In the genomic region with DNA sequence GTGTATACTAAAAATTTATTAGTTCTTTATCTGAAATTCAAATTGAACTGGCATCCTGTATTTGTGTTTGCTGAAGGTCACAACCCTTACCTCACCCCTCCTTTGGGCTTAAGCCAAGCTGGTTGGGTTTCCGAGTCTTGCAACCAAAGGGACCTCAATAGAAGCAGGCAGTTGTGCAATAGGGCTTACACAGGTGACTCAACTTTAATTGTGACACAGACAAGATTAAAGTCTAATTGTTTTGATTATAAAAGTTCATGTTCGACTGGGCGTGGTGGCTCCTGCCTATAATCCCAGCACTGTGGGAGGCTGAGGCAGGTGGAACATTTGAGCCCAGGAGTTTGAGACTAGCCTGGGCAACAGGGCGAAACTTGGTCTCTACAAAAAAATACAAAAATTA, we compare ENCODE assay signal across 1 cellular context.
TF ChIP-seq lines count a peak whose summit lies in the region.

No MANE protein-coding gene starts in this region.

TF ChIP-seq in HepG2, 621 proteins besides CTCF, POLR2A, EP300 and RAD21 (continued from another document and continues in another):
- TF ChIP-seq, protein P1, sequence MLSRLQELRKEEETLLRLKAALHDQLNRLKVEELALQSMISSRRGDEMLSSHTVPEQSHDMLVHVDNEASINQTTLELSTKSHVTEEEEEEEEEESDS (CRISPR knock-in tag; IDR thresholded peaks at IDR 0.05; ENCODE audit: borderline replicate concordance): no peak
- TF ChIP-seq XBP1 (CRISPR knock-in tag; IDR thresholded peaks at IDR 0.05) (no peak), ATRX (CRISPR knock-in tag; IDR thresholded peaks at IDR 0.05; ENCODE audit: borderline replicate concordance) (no peak), ZNF441 (CRISPR knock-in tag; IDR thresholded peaks at IDR 0.05; ENCODE audit: borderline replicate concordance) (no peak), HMG20A (CRISPR knock-in tag; IDR thresholded peaks at IDR 0.05; ENCODE audit: borderline replicate concordance) (peak; percentile 33; the same call in 1 of the 2 replicates), ZSCAN22 (CRISPR knock-in tag; IDR thresholded peaks at IDR 0.05) (no peak), NR2F6 (IDR thresholded peaks at IDR 0.05) (peak; percentile 64), NR2F6 (CRISPR knock-in tag; IDR thresholded peaks at IDR 0.05) (peak; percentile 47; the same call in 1 of the 2 replicates), GATA4 (IDR thresholded peaks at IDR 0.05; ENCODE audit: borderline replicate concordance, low read depth) (no peak), FOXA3 (CRISPR knock-in tag; IDR thresholded peaks at IDR 0.05) (peak; percentile 28; the same call in 1 of the 2 replicates), HMG20B (CRISPR knock-in tag; conservative IDR thresholded peaks at IDR 0.05) (no peak), ZMYM4 (CRISPR knock-in tag; IDR thresholded peaks at IDR 0.05) (0 out of 2 replicates have a peak, but pooled peaks have one; percentile 19), TRIM24 (CRISPR knock-in tag; IDR thresholded peaks at IDR 0.05) (no peak), ZBTB1 (CRISPR knock-in tag; IDR thresholded peaks at IDR 0.05; ENCODE audit: borderline replicate concordance) (no peak), SOX5 (CRISPR knock-in tag; IDR thresholded peaks at IDR 0.05; ENCODE audit: borderline replicate concordance) (peak; percentile 29; the same call in 1 of the 2 replicates), CEBPG (CRISPR knock-in tag; IDR thresholded peaks at IDR 0.05) (peak; percentile 86), FOXP1 (IDR thresholded peaks at IDR 0.05) (no peak), FOXP1 (CRISPR knock-in tag; IDR thresholded peaks at IDR 0.05) (0 out of 2 replicates have a peak, but pooled peaks have one; percentile 38), TCF7 (IDR thresholded peaks at IDR 0.05; ENCODE audit: low read depth) (0 out of 2 replicates have a peak, but pooled peaks have one; percentile 13), NR2F1 (CRISPR knock-in tag; IDR thresholded peaks at IDR 0.05) (peak; percentile 24 to 67; a peak in 1 of 4 replicates), SOX13 (IDR thresholded peaks at IDR 0.05) (no peak), SOX13 (CRISPR knock-in tag; conservative IDR thresholded peaks at IDR 0.05 in 1 of 2, IDR thresholded peaks at IDR 0.05 in 1 of 2) (peak in 1 of 2 experiments; percentile 42; a peak in 1 of 4 replicates), GABPA (IDR thresholded peaks at IDR 0.05; ENCODE audit: low read depth, low read length) (no peak), GABPA (CRISPR knock-in tag; IDR thresholded peaks at IDR 0.05; ENCODE audit: low read depth) (no peak), ZNF235 (CRISPR knock-in tag; IDR thresholded peaks at IDR 0.05; ENCODE audit: borderline replicate concordance) (no peak), FOSL2 (CRISPR knock-in tag; IDR thresholded peaks at IDR 0.05) (peak; percentile 92)
- TF ChIP-seq, protein P2, sequence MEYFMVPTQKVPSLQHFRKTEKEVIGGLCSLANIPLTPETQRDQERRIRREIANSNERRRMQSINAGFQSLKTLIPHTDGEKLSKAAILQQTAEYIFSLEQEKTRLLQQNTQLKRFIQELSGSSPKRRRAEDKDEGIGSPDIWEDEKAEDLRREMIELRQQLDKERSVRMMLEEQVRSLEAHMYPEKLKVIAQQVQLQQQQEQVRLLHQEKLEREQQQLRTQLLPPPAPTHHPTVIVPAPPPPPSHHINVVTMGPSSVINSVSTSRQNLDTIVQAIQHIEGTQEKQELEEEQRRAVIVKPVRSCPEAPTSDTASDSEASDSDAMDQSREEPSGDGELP (IDR thresholded peaks at IDR 0.05; ENCODE audit: borderline replicate concordance, low read depth): peak; percentile 18; the same call in 1 of the 2 replicates
- TF ChIP-seq, protein P3, sequence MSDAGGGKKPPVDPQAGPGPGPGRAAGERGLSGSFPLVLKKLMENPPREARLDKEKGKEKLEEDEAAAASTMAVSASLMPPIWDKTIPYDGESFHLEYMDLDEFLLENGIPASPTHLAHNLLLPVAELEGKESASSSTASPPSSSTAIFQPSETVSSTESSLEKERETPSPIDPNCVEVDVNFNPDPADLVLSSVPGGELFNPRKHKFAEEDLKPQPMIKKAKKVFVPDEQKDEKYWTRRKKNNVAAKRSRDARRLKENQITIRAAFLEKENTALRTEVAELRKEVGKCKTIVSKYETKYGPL (CRISPR knock-in tag; IDR thresholded peaks at IDR 0.05): 0 out of 2 replicates have a peak, but pooled peaks have one; percentile 34
- TF ChIP-seq, protein P4, sequence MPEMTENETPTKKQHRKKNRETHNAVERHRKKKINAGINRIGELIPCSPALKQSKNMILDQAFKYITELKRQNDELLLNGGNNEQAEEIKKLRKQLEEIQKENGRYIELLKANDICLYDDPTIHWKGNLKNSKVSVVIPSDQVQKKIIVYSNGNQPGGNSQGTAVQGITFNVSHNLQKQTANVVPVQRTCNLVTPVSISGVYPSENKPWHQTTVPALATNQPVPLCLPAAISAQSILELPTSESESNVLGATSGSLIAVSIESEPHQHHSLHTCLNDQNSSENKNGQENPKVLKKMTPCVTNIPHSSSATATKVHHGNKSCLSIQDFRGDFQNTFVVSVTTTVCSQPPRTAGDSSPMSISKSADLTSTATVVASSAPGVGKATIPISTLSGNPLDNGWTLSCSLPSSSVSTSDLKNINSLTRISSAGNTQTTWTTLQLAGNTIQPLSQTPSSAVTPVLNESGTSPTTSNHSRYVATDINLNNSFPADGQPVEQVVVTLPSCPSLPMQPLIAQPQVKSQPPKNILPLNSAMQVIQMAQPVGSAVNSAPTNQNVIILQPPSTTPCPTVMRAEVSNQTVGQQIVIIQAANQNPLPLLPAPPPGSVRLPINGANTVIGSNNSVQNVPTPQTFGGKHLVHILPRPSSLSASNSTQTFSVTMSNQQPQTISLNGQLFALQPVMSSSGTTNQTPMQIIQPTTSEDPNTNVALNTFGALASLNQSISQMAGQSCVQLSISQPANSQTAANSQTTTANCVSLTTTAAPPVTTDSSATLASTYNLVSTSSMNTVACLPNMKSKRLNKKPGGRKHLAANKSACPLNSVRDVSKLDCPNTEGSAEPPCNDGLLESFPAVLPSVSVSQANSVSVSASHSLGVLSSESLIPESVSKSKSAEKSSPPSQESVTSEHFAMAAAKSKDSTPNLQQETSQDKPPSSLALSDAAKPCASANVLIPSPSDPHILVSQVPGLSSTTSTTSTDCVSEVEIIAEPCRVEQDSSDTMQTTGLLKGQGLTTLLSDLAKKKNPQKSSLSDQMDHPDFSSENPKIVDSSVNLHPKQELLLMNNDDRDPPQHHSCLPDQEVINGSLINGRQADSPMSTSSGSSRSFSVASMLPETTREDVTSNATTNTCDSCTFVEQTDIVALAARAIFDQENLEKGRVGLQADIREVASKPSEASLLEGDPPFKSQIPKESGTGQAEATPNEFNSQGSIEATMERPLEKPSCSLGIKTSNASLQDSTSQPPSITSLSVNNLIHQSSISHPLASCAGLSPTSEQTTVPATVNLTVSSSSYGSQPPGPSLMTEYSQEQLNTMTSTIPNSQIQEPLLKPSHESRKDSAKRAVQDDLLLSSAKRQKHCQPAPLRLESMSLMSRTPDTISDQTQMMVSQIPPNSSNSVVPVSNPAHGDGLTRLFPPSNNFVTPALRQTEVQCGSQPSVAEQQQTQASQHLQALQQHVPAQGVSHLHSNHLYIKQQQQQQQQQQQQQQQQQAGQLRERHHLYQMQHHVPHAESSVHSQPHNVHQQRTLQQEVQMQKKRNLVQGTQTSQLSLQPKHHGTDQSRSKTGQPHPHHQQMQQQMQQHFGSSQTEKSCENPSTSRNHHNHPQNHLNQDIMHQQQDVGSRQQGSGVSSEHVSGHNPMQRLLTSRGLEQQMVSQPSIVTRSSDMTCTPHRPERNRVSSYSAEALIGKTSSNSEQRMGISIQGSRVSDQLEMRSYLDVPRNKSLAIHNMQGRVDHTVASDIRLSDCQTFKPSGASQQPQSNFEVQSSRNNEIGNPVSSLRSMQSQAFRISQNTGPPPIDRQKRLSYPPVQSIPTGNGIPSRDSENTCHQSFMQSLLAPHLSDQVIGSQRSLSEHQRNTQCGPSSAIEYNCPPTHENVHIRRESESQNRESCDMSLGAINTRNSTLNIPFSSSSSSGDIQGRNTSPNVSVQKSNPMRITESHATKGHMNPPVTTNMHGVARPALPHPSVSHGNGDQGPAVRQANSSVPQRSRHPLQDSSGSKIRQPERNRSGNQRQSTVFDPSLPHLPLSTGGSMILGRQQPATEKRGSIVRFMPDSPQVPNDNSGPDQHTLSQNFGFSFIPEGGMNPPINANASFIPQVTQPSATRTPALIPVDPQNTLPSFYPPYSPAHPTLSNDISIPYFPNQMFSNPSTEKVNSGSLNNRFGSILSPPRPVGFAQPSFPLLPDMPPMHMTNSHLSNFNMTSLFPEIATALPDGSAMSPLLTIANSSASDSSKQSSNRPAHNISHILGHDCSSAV (CRISPR knock-in tag; IDR thresholded peaks at IDR 0.05; ENCODE audit: borderline replicate concordance): no peak
- TF ChIP-seq, protein P5, sequence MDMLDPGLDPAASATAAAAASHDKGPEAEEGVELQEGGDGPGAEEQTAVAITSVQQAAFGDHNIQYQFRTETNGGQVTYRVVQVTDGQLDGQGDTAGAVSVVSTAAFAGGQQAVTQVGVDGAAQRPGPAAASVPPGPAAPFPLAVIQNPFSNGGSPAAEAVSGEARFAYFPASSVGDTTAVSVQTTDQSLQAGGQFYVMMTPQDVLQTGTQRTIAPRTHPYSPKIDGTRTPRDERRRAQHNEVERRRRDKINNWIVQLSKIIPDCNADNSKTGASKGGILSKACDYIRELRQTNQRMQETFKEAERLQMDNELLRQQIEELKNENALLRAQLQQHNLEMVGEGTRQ (IDR thresholded peaks at IDR 0.05; ENCODE audit: low read depth, low read length): no peak
- TF ChIP-seq, protein P5 (CRISPR knock-in tag; IDR thresholded peaks at IDR 0.05; ENCODE audit: borderline replicate concordance): no peak
- TF ChIP-seq, protein P6, sequence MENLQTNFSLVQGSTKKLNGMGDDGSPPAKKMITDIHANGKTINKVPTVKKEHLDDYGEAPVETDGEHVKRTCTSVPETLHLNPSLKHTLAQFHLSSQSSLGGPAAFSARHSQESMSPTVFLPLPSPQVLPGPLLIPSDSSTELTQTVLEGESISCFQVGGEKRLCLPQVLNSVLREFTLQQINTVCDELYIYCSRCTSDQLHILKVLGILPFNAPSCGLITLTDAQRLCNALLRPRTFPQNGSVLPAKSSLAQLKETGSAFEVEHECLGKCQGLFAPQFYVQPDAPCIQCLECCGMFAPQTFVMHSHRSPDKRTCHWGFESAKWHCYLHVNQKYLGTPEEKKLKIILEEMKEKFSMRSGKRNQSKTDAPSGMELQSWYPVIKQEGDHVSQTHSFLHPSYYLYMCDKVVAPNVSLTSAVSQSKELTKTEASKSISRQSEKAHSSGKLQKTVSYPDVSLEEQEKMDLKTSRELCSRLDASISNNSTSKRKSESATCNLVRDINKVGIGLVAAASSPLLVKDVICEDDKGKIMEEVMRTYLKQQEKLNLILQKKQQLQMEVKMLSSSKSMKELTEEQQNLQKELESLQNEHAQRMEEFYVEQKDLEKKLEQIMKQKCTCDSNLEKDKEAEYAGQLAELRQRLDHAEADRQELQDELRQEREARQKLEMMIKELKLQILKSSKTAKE (CRISPR knock-in tag; IDR thresholded peaks at IDR 0.05; ENCODE audit: borderline replicate concordance): no peak
- TF ChIP-seq, protein P7, sequence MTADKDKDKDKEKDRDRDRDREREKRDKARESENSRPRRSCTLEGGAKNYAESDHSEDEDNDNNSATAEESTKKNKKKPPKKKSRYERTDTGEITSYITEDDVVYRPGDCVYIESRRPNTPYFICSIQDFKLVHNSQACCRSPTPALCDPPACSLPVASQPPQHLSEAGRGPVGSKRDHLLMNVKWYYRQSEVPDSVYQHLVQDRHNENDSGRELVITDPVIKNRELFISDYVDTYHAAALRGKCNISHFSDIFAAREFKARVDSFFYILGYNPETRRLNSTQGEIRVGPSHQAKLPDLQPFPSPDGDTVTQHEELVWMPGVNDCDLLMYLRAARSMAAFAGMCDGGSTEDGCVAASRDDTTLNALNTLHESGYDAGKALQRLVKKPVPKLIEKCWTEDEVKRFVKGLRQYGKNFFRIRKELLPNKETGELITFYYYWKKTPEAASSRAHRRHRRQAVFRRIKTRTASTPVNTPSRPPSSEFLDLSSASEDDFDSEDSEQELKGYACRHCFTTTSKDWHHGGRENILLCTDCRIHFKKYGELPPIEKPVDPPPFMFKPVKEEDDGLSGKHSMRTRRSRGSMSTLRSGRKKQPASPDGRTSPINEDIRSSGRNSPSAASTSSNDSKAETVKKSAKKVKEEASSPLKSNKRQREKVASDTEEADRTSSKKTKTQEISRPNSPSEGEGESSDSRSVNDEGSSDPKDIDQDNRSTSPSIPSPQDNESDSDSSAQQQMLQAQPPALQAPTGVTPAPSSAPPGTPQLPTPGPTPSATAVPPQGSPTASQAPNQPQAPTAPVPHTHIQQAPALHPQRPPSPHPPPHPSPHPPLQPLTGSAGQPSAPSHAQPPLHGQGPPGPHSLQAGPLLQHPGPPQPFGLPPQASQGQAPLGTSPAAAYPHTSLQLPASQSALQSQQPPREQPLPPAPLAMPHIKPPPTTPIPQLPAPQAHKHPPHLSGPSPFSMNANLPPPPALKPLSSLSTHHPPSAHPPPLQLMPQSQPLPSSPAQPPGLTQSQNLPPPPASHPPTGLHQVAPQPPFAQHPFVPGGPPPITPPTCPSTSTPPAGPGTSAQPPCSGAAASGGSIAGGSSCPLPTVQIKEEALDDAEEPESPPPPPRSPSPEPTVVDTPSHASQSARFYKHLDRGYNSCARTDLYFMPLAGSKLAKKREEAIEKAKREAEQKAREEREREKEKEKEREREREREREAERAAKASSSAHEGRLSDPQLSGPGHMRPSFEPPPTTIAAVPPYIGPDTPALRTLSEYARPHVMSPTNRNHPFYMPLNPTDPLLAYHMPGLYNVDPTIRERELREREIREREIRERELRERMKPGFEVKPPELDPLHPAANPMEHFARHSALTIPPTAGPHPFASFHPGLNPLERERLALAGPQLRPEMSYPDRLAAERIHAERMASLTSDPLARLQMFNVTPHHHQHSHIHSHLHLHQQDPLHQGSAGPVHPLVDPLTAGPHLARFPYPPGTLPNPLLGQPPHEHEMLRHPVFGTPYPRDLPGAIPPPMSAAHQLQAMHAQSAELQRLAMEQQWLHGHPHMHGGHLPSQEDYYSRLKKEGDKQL (CRISPR knock-in tag; IDR thresholded peaks at IDR 0.05; ENCODE audit: low read depth): no peak
- TF ChIP-seq, protein P8, sequence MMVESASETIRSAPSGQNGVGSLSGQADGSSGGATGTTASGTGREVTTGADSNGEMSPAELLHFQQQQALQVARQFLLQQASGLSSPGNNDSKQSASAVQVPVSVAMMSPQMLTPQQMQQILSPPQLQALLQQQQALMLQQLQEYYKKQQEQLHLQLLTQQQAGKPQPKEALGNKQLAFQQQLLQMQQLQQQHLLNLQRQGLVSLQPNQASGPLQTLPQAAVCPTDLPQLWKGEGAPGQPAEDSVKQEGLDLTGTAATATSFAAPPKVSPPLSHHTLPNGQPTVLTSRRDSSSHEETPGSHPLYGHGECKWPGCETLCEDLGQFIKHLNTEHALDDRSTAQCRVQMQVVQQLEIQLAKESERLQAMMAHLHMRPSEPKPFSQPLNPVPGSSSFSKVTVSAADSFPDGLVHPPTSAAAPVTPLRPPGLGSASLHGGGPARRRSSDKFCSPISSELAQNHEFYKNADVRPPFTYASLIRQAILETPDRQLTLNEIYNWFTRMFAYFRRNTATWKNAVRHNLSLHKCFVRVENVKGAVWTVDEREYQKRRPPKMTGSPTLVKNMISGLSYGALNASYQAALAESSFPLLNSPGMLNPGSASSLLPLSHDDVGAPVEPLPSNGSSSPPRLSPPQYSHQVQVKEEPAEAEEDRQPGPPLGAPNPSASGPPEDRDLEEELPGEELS (CRISPR knock-in tag; IDR thresholded peaks at IDR 0.05): no peak
